8 cellular contexts compared by ENCODE assay signal in the genomic region with DNA sequence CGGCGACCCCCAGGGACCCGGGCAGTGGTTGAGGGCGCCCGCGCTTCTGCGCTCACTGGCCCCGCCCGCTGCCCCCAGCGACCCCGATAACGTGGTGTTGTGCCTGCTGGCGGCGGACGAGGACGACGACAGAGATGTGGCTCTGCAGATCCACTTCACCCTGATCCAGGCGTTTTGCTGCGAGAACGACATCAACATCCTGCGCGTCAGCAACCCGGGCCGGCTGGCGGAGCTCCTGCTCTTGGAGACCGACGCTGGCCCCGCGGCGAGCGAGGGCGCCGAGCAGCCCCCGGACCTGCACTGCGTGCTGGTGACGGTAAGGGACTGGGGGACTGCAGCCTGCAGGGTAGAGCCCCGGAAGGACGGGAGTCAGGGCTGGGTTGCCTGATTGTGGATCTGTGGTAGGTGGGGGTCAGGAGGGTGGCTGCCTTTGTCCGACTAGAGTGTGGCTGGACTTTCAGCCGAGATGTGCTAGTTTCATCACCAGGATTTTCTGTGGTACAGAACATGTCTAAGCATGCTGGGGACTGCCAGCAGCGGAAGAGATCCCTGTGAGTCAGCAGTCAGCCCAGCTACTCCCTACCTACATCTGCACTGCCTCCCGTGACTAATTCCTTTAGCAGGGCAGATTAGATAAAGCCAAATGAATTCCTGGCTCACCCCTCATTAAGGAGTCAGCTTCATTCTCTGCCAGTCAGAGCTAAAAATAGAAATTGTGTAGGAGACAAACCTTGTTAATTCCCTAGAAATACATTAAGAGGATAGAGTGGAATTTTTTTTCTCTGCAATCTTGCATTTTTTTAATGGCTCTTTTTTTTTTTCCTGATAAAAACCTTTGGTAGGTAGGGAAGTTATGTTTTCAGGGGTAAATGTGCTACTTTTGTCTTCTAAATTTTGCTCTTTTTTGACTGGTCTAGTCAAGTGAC.
DNase-seq lines count a peak whose midpoint lies in the region; ATAC-seq and TF ChIP-seq lines count a peak whose summit lies in the region.

No MANE protein-coding gene starts in this region.

- peak; percentile 99 for DNase-seq in AG10803 (ENCODE audit: low read depth)
- DNase-seq in NCI-H345 treated with DMSO at 0.1 percent for 48 hours (lab: John Stamatoyannopoulos, UW; ENCODE audit: unreplicated experiment): peak; percentile 76
- peak; percentile 69 for DNase-seq in activated CD4-positive, CD25-positive, alpha-beta regulatory T cell treated with anti-CD3 and anti-CD28 coated beads, Interleukin-2, amount 50 U/mL, for 72 hours
- peak; percentile 97 for DNase-seq in choroid plexus epithelial cell (ENCODE audit: low read depth)
- DNase-seq in kidney glomerular epithelial cell (lab: John Stamatoyannopoulos, UW): peak; percentile 92
- DNase-seq in stimulated activated CD4-positive, alpha-beta T cell treated with anti-CD3 and anti-CD28 coated beads, Interleukin-1b, Interleukin-23, amount 100 ng/mL, for 24 hours (ENCODE audit: low read depth in 4 of 4, low spot score in 1 of 4): peak in 3 of 4 experiments; percentile 24 to 46 (median 24)

- ATAC-seq in GM18909 (IDR thresholded peaks at IDR 0.05; ENCODE audit: poor library complexity, unreplicated experiment) (peak; percentile 26), HG03175 (IDR thresholded peaks at IDR 0.05; ENCODE audit: unreplicated experiment) (peak; percentile 17)

- peak overlapping the region; percentile 94 for H3K4me3 ChIP-seq in AG10803 (ENCODE audit: low read length)
- peak overlapping the region; percentile 97 for H3K4me3 ChIP-seq in choroid plexus epithelial cell (ENCODE audit: low read depth, low read length)

- TF ChIP-seq CTCF in AG10803 (conservative IDR thresholded peaks at IDR 0.05; ENCODE audit: low read length) (no peak), choroid plexus epithelial cell (conservative IDR thresholded peaks at IDR 0.05; ENCODE audit: low read depth, low read length) (no peak)

Comparison
In these comparisons a context has a peak if more than half of its experiments do, and no peak if none do; other contexts are left out.
1. Peak in every context shown above with its lines: DNase-seq, ATAC-seq and H3K4me3 ChIP-seq.
2. DNase-seq: peak in every context shown above with its lines; median percentile 99 in AG10803; 97 in choroid plexus epithelial cell; 92 in kidney glomerular epithelial cell; 76 in NCI-H345 treated with DMSO at 0.1 percent for 48 hours; 69 in activated CD4-positive, CD25-positive, alpha-beta regulatory T cell treated with anti-CD3 and anti-CD28 coated beads, Interleukin-2, amount 50 U/mL, for 72 hours; 24 in stimulated activated CD4-positive, alpha-beta T cell treated with anti-CD3 and anti-CD28 coated beads, Interleukin-1b, Interleukin-23, amount 100 ng/mL, for 24 hours.